12 cellular contexts compared by ENCODE assay signal in genomic region chr13:39417643-39418042, GRCh38.
A peak's percentile ranks its signal among the peaks of the same experiment; 100 is the strongest.
DNase-seq lines count a peak whose midpoint lies in the region; ATAC-seq, FAIRE-seq and TF ChIP-seq lines count a peak whose summit lies in the region.
"Had no signal": no experiment of that assay in that cellular context is flagged by ENCODE, and none has a peak within 500 bp of the region (broad histone marks: within the 10 kb centered on the region; RNA-seq: fewer than 3 reads in every experiment).

No MANE protein-coding gene starts in this region.

- in situ Hi-C loops in SK-MEL-5 (cut with HindIII; ENCODE audit: low pct_unique_long_range_greater_than_20kb, low sequenced_read_pairs), result no loop called here

- peak; percentile 78 for DNase-seq in EL
- DNase-seq in SK-MEL-5 (ENCODE audit: low read depth, low spot score), result peak; percentile 64
- DNase-seq in foreskin keratinocyte, result peak; percentile 22 to 52
- DNase-seq in non-pigmented ciliary epithelial cell (ENCODE audit: low read depth), result peak; percentile 60
- DNase-seq in GM10266 (ENCODE audit: extremely low spot score), result no peak
- no peak for DNase-seq in NCI-H345 treated with DMSO at 0.1 percent for 48 hours (lab: John Stamatoyannopoulos, UW; ENCODE audit: unreplicated experiment)
- no peak for DNase-seq in GM12891 (ENCODE audit: insufficient read length, low spot score)
- DNase-seq in frontal cortex (ENCODE audit: low spot score in 2 of 2), result no peak
- DNase-seq: activated T-cell treated with anti-CD3 and anti-CD28 coated beads, Interleukin-2, amount 50 U/mL, for 1 hour; CD4-positive, alpha-beta T cell; NCI-H1436 treated with DMSO at 0.1 percent for 48 hours had no signal

- H3K4me1 ChIP-seq in foreskin keratinocyte, result no peaks in the 10 kb centered on the region

- peak; percentile 51 for ATAC-seq in foreskin keratinocyte
- ATAC-seq: natural killer cell treated with Interleukin-12 subunit alpha and Interleukin-12 subunit beta and Interleukin-15 and Interleukin-18, amount 100 ng/mL, for 72 hours had no signal

- H3K27me3 ChIP-seq in foreskin keratinocyte, result no peaks in the 10 kb centered on the region

- no peak for TF ChIP-seq CTCF in foreskin keratinocyte (conservative IDR thresholded peaks at IDR 0.05)
- no peak for TF ChIP-seq CTCF in GM10266 (IDR thresholded peaks at IDR 0.05; ENCODE audit: control insufficient read depth, insufficient read depth, low read depth, missing control alignments)

- TF ChIP-seq POLR2A in GM12891 (IDR thresholded peaks at IDR 0.05; ENCODE audit: low read depth, low read length), result no peak

- FAIRE-seq in GM12891 (lab: Jason Lieb, UNC) (no peak), frontal cortex (lab: Jason Lieb, UNC) (no peak)

- no peak overlapping the region for H3K27ac ChIP-seq in foreskin keratinocyte

TF ChIP-seq in GM12891, 5 proteins besides CTCF, POLR2A, EP300 and RAD21:
- no peak for TF ChIP-seq SPI1 (IDR thresholded peaks at IDR 0.05; ENCODE audit: low read depth, low read length)
- no peak for TF ChIP-seq TAF1 (IDR thresholded peaks at IDR 0.05; ENCODE audit: low read depth, low read length)
- TF ChIP-seq POLR2AphosphoS5 (IDR thresholded peaks at IDR 0.05; ENCODE audit: low read depth, low read length), result no peak
- no peak for TF ChIP-seq POU2F2 (IDR thresholded peaks at IDR 0.05; ENCODE audit: low read depth, low read length)
- TF ChIP-seq PAX5 (IDR thresholded peaks at IDR 0.05; ENCODE audit: insufficient read depth, low read length, severe bottlenecking), result no peak

Comparison
In these comparisons a context has a peak if more than half of its experiments do, and no peak if none do; other contexts are left out.
1. DNase-seq: peak in EL (single experiment), SK-MEL-5 (single experiment), foreskin keratinocyte (2 of 2) and non-pigmented ciliary epithelial cell (single experiment); none in GM10266 (single experiment), NCI-H345 treated with DMSO at 0.1 percent for 48 hours (single experiment), GM12891 (single experiment) and frontal cortex (0 of 2).